In the genomic region with DNA sequence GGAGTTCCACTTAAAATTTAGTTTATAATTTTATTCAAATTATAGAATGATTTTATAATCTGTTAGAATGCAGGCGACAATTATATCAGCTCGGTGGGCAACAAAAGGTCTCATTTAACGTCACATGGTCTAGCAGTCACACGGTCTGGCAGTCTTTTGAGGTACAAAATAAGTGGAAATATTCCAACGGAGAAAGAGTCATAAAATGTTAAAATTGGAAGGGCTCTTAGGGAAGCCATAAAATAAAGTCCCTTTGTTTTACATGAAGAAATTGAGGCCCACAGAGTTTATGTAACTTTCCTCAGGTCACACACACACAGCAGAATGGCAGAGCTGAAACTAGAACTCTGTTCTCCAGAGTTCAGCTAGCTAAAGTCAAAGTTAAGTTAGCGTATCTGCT, we compare ENCODE assay signal across 34 cellular contexts.
DNase-seq lines count a peak whose midpoint lies in the region; ATAC-seq and TF ChIP-seq lines count a peak whose summit lies in the region.
"Had no signal": no experiment of that assay in that cellular context is flagged by ENCODE, and none has a peak within 500 bp of the region (broad histone marks: within the 10 kb centered on the region; RNA-seq: fewer than 3 reads in every experiment).

No MANE protein-coding gene starts in this region.

- H3K4me1 Mint-ChIP-seq in H9 (no peaks in the 10 kb centered on the region), nephron progenitor cell (no peaks in the 10 kb centered on the region)
- no peaks in the 10 kb centered on the region for H3K4me1 Mint-ChIP-seq in CD8-positive, alpha-beta T cell (ENCODE audit: low read depth)
- H3K4me1 Mint-ChIP-seq: B cell; CD14-positive monocyte; CD4-positive, alpha-beta memory T cell had no signal

- H3K9me3 Mint-ChIP-seq in H9 (no peaks in the 10 kb centered on the region), nephron progenitor cell (no peaks in the 10 kb centered on the region)
- no peaks in the 10 kb centered on the region for H3K9me3 Mint-ChIP-seq in CD8-positive, alpha-beta T cell
- H3K9me3 Mint-ChIP-seq: CD14-positive monocyte; CD4-positive, alpha-beta memory T cell; CD4-positive, alpha-beta T cell; CD4-positive, CD25-positive, alpha-beta regulatory T cell; CD8-positive, alpha-beta memory T cell had no signal

- no CpG with 5 or more reads among the region's 6 CpGs for WGBS in H9 (ENCODE audit: extremely low coverage, insufficient read length, low lambda C conversion rate)
- WGBS in prostate gland: 66% methylated on average over 6 of the region's 6 CpGs

- no peak for TF ChIP-seq POLR2A in prostate gland (IDR thresholded peaks at IDR 0.05)

- H3K23me2 ChIP-seq in H9 (ENCODE audit: insufficient read length, low read depth, low read length, poor library complexity, severe bottlenecking): no peaks in the 10 kb centered on the region

- H3K27ac Mint-ChIP-seq in H9 (peak overlapping the region in 2 of 3 experiments; percentile 0 to 83; a peak in 3 of 7 replicates), nephron progenitor cell (peak overlapping the region; percentile 19)
- H3K27ac Mint-ChIP-seq in CD8-positive, alpha-beta T cell: no peak overlapping the region
- H3K27ac Mint-ChIP-seq: B cell; CD14-positive monocyte; CD4-positive, alpha-beta memory T cell; CD4-positive, alpha-beta T cell; CD4-positive, CD25-positive, alpha-beta regulatory T cell had no signal

- no peak overlapping the region for H3K9ac ChIP-seq in H9 (ENCODE audit: extremely low read depth, insufficient read length, low read length)
- H3K9ac ChIP-seq: BLaER1; BLaER1 treated with 17β-estradiol and CSF1 and Interleukin-3, amounts not matched to agents 10 nM and 100 nM had no signal

- DNase-seq in COLO829 (ENCODE audit: low spot score) (peak; percentile 57), H9 (no peak), SK-MEL-5 (ENCODE audit: low read depth, low spot score) (peak; percentile 85), nephron progenitor cell (no peak), prostate gland (ENCODE audit: low spot score) (no peak)
- DNase-seq in CD8-positive, alpha-beta T cell: no peak
- no peak for DNase-seq in activated naive CD4-positive, alpha-beta T cell treated with anti-CD3 and anti-CD28 coated beads, Interleukin-2, amount 50 U/mL, for 16 hours
- DNase-seq: 8988T; ACHN; AML-193; BE2C; C1 segment of cervical spinal cord; Caco-2; Calu3; CD4-positive, alpha-beta memory T cell; CD4-positive, alpha-beta T cell; CD4-positive, CD25-positive, alpha-beta regulatory T cell; CD8-positive, alpha-beta memory T cell; COR-L47; DMS 273 treated with DMSO at 0.1 percent for 48 hours; DMS153; DMS53; DMS79; DMS79 treated with DMSO at 0.1 percent for 48 hours; DND-41; EL had no signal

- H2BK15ac ChIP-seq in H9 (ENCODE audit: low read depth, low read length): no peak overlapping the region

- no peak overlapping the region for H2BK120ac ChIP-seq in H9 (ENCODE audit: low read depth, low read length, poor library complexity, severe bottlenecking)

- peaks cover 0 to 38% (median 20%) of the 10 kb centered on the region in 3 experiments; a peak in 5 of 7 replicates for H3K36me3 Mint-ChIP-seq in H9 (ENCODE audit: insufficient read depth in 1 of 3, low read depth in 3 of 3)
- peaks cover 61% of the 10 kb centered on the region for H3K36me3 Mint-ChIP-seq in nephron progenitor cell (ENCODE audit: low read depth)
- H3K36me3 Mint-ChIP-seq in CD8-positive, alpha-beta T cell: peaks cover 70% of the 10 kb centered on the region

- no peak overlapping the region for H4K91ac ChIP-seq in H9 (ENCODE audit: insufficient read length, low read depth, low read length)

- no peak overlapping the region for H3K23ac ChIP-seq in H9 (ENCODE audit: insufficient read length, low read depth, low read length)

- peaks cover 26% of the 10 kb centered on the region for H3K36me3 ChIP-seq in CD8-positive, alpha-beta T cell (ENCODE audit: insufficient read depth, low read length)
- no peaks in the 10 kb centered on the region for H3K36me3 ChIP-seq in prostate gland

- no peak overlapping the region for H2AK5ac ChIP-seq in H9 (ENCODE audit: insufficient read length, low read length)

- H2BK20ac ChIP-seq in H9 (ENCODE audit: low read depth, low read length, poor library complexity, severe bottlenecking): no peak overlapping the region

- no peak overlapping the region for H3T11ph ChIP-seq in H9 (ENCODE audit: low read length)

- H3K4me3 Mint-ChIP-seq in H9 (no peak overlapping the region), nephron progenitor cell (no peak overlapping the region)
- no peak overlapping the region for H3K4me3 Mint-ChIP-seq in CD8-positive, alpha-beta T cell
- H3K4me3 Mint-ChIP-seq: B cell; CD14-positive monocyte; CD4-positive, alpha-beta memory T cell; CD4-positive, alpha-beta T cell; CD4-positive, CD25-positive, alpha-beta regulatory T cell; CD8-positive, alpha-beta memory T cell had no signal

- no peaks in the 10 kb centered on the region for H3K27me3 ChIP-seq in H9 (ENCODE audit: insufficient read depth, low read length)
- H3K27me3 ChIP-seq in CD8-positive, alpha-beta T cell (ENCODE audit: insufficient read depth, low read length): no peaks in the 10 kb centered on the region
- no peaks in the 10 kb centered on the region for H3K27me3 ChIP-seq in prostate gland (replicated peaks; ENCODE audit: insufficient read depth)
- H3K27me3 ChIP-seq: BE2C; BLaER1; BLaER1 treated with 17β-estradiol and CSF1 and Interleukin-3, amounts not matched to agents 10 nM and 100 nM had no signal

- H3K27me3 Mint-ChIP-seq in H9 (ENCODE audit: low read depth): no peaks in the 10 kb centered on the region
- H3K27me3 Mint-ChIP-seq in nephron progenitor cell (ENCODE audit: low read depth, poor library complexity): no peaks in the 10 kb centered on the region
- no peaks in the 10 kb centered on the region for H3K27me3 Mint-ChIP-seq in CD8-positive, alpha-beta T cell (ENCODE audit: low read depth)
- H3K27me3 Mint-ChIP-seq: B cell; CD4-positive, alpha-beta memory T cell; CD4-positive, alpha-beta T cell; CD4-positive, CD25-positive, alpha-beta regulatory T cell; CD8-positive, alpha-beta memory T cell had no signal

- no peak overlapping the region for H4K5ac ChIP-seq in H9 (ENCODE audit: insufficient read length, low read depth, low read length)

- CTCF ChIA-PET in CD8-positive, alpha-beta T cell (lab: Charles Lee): interaction anchor here (0.7 kb wide), 1 partner anchor 85 kb away, joined by 3 read pairs; a partner anchor contains a TSS

- no peaks in the 10 kb centered on the region for H3K79me1 ChIP-seq in H9 (ENCODE audit: insufficient read depth, low read depth, low read length, poor library complexity, severe bottlenecking)

- no peak overlapping the region for H2BK5ac ChIP-seq in H9 (ENCODE audit: insufficient read length, low read length)

- H3K27ac ChIP-seq in H9 (ENCODE audit: insufficient read length, low read depth, low read length): no peak overlapping the region
- H3K27ac ChIP-seq in CD8-positive, alpha-beta T cell (ENCODE audit: low read depth, low read length): no peak overlapping the region
- H3K27ac ChIP-seq in prostate gland: no peak overlapping the region
- H3K27ac ChIP-seq: 22Rv1; A549; BLaER1; BLaER1 treated with 17β-estradiol and CSF1 and Interleukin-3, amounts not matched to agents 10 nM and 100 nM; C4-2B had no signal

- POLR2A ChIA-PET in CD8-positive, alpha-beta T cell (lab: Charles Lee): no interaction called here

- intact Hi-C loops in CD8-positive, alpha-beta T cell (cut with DNase I, micrococcal nuclease): loop anchor here in 1 of 2 experiments (5.0 kb wide), 1 partner anchor 33 kb away; no protein-coding TSS in a partner anchor
- intact Hi-C loops in prostate gland (cut with DNase I): no loop called here

- H4K8ac ChIP-seq in H9 (replicated peaks; ENCODE audit: insufficient read length, low read depth, low read length): no peak overlapping the region

- no peak overlapping the region for H3K4me3 ChIP-seq in CD8-positive, alpha-beta T cell (ENCODE audit: low read depth, low read length)
- no peak overlapping the region for H3K4me3 ChIP-seq in prostate gland
- H3K4me3 ChIP-seq: A549; BLaER1; BLaER1 treated with 17β-estradiol and CSF1 and Interleukin-3, amounts not matched to agents 10 nM and 100 nM had no signal

- H3K4me2 ChIP-seq in H9 (ENCODE audit: insufficient read depth, insufficient read length, low read length): no peak overlapping the region
- H3K4me2 ChIP-seq: A549; BLaER1; BLaER1 treated with 17β-estradiol and CSF1 and Interleukin-3, amounts not matched to agents 10 nM and 100 nM had no signal

- H2AFZ ChIP-seq in H9 (ENCODE audit: low read length): no peak overlapping the region

- no peaks in the 10 kb centered on the region for H4K20me1 ChIP-seq in H9 (ENCODE audit: control insufficient read depth, insufficient read depth, insufficient read length)
- H4K20me1 ChIP-seq: BLaER1; BLaER1 treated with 17β-estradiol and CSF1 and Interleukin-3, amounts not matched to agents 10 nM and 100 nM had no signal

- in situ Hi-C loops in SK-MEL-5 (cut with HindIII; ENCODE audit: low pct_unique_long_range_greater_than_20kb, low sequenced_read_pairs): no loop called here

- H3K9me3 ChIP-seq in H9 (ENCODE audit: control insufficient read depth, low read depth, low read length) (no peaks in the 10 kb centered on the region), prostate gland (no peaks in the 10 kb centered on the region)
- no peaks in the 10 kb centered on the region for H3K9me3 ChIP-seq in CD8-positive, alpha-beta T cell (ENCODE audit: low read length)
- H3K9me3 ChIP-seq: A549; BE2C; BLaER1; BLaER1 treated with 17β-estradiol and CSF1 and Interleukin-3, amounts not matched to agents 10 nM and 100 nM; Caco-2 had no signal

- no peak overlapping the region for H3K14ac ChIP-seq in H9 (ENCODE audit: insufficient read depth, low read length)

- TF ChIP-seq CTCF in H9 (conservative IDR thresholded peaks at IDR 0.05) (no peak), nephron progenitor cell (IDR thresholded peaks at IDR 0.05) (no peak), prostate gland (IDR thresholded peaks at IDR 0.05) (no peak)
- TF ChIP-seq CTCF in CD8-positive, alpha-beta T cell (IDR thresholded peaks at IDR 0.05): no peak

- H3K56ac ChIP-seq in H9 (ENCODE audit: insufficient read length, low read depth, low read length): no peak overlapping the region

- H3K79me2 ChIP-seq in H9 (ENCODE audit: insufficient read depth, low read length): no peaks in the 10 kb centered on the region

- H3K4ac ChIP-seq in H9 (ENCODE audit: low read depth, low read length): no peak overlapping the region

- no peak overlapping the region for H2BK12ac ChIP-seq in H9 (ENCODE audit: insufficient read length, low read depth, low read length)

- H3K4me1 ChIP-seq in H9 (ENCODE audit: insufficient read depth, low read length) (no peaks in the 10 kb centered on the region), prostate gland (replicated peaks) (no peaks in the 10 kb centered on the region)
- H3K4me1 ChIP-seq in CD8-positive, alpha-beta T cell (ENCODE audit: insufficient read depth, low read length): no peaks in the 10 kb centered on the region
- H3K4me1 ChIP-seq: A549; BE2C; BLaER1; BLaER1 treated with 17β-estradiol and CSF1 and Interleukin-3, amounts not matched to agents 10 nM and 100 nM; Caco-2 had no signal

- ATAC-seq in CD8-positive, alpha-beta T cell: no peak
- ATAC-seq in GM19467 (IDR thresholded peaks at IDR 0.05; ENCODE audit: unreplicated experiment): no peak
- ATAC-seq: A549 had no signal

- no peak overlapping the region for H3K18ac ChIP-seq in H9 (ENCODE audit: insufficient read length, low read depth, low read length)

Comparison
In these comparisons a context has a peak if more than half of its experiments do, and no peak if none do; other contexts are left out.
1. DNase-seq: peak in COLO829 (single experiment) and SK-MEL-5 (single experiment); none in H9 (single experiment), nephron progenitor cell (single experiment), CD8-positive, alpha-beta T cell (0 of 7), prostate gland (single experiment) and activated naive CD4-positive, alpha-beta T cell treated with anti-CD3 and anti-CD28 coated beads, Interleukin-2, amount 50 U/mL, for 16 hours (single experiment).